In the genomic region with DNA sequence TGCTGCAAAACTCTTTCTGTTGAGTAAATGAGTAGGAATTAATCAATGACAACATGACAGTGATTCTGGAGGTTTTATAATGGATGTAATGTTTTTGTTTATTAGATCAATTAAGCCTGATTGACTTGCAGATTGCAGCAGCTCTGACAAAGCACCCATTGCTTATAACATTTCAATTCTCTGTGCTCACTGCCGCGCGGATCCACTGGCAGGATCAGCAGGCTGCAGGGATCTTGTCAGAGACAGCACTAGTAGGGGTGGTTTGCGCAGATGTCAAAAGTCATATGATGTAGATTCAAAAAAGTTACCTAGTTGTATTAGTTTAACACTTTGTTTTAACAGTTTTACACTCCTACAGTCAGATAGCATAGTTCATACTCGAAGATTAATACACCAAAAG, we compare ENCODE assay signal across 22 cellular contexts.
DNase-seq lines count a peak whose midpoint lies in the region; ATAC-seq and TF ChIP-seq lines count a peak whose summit lies in the region.
"Had no signal": no experiment of that assay in that cellular context is flagged by ENCODE, and none has a peak within 500 bp of the region (broad histone marks: within the 10 kb centered on the region; RNA-seq: fewer than 3 reads in every experiment).

No MANE protein-coding gene starts in this region.

- DNase-seq in NCI-H1436 (lab: John Stamatoyannopoulos, UW) (peak; percentile 11), NCI-H1436 treated with DMSO at 0.1 percent for 48 hours (lab: John Stamatoyannopoulos, UW) (no peak), GM23338 (ENCODE audit: low spot score) (no peak), globus pallidus (ENCODE audit: low spot score) (peak; percentile 83), pons (ENCODE audit: low spot score) (peak; percentile 89), NCI-H1694 treated with DMSO at 0.1 percent for 48 hours (lab: John Stamatoyannopoulos, UW) (no peak)
- no peak for DNase-seq in stimulated activated CD4-positive, alpha-beta T cell treated with anti-CD3 and anti-CD28 coated beads, Interleukin-2, amount 100 ng/mL, for 24 hours
- DNase-seq: 8988T; DMS53; GM23248; lower lobe of right lung; MV-4-11; stimulated activated naive CD4-positive, alpha-beta T cell treated with Interleukin-2 at 50 U/mL for 16 hours; upper lobe of right lung had no signal

- no peaks in the 10 kb centered on the region; the same call in 2 of the 3 replicates for H3K9me3 Mint-ChIP-seq in GM23338
- H3K9me3 Mint-ChIP-seq: dendritic cell treated with granulocyte-macrophage colony-stimulating factor and Interleukin-4, amounts not matched to agents 40 ng/mL and 50 ng/mL, for 4 days had no signal

- no peaks in the 10 kb centered on the region for H3K9me2 ChIP-seq in GM23338 (ENCODE audit: insufficient read depth)

- H3K36me3 ChIP-seq in GM23338 (ENCODE audit: insufficient read depth) = no peaks in the 10 kb centered on the region
- H3K36me3 ChIP-seq: gastroesophageal sphincter, lower lobe of right lung, upper lobe of right lung had no signal

- no peak overlapping the region for H3K27ac ChIP-seq in GM23338 (ENCODE audit: low read depth)
- H3K27ac ChIP-seq: BLaER1 treated with 17β-estradiol and CSF1 and Interleukin-3, amounts not matched to agents 10 nM and 100 nM; epithelial cell of prostate; GM23248; lower lobe of right lung; upper lobe of right lung had no signal

- H3K4me3 Mint-ChIP-seq in GM23338 = no peak overlapping the region
- H3K4me3 Mint-ChIP-seq: dendritic cell treated with granulocyte-macrophage colony-stimulating factor and Interleukin-4, amounts not matched to agents 40 ng/mL and 50 ng/mL, for 4 days; nephron had no signal

- H3K27me3 Mint-ChIP-seq in GM23338 (ENCODE audit: insufficient read depth, low read depth, poor library complexity) = no peaks in the 10 kb centered on the region
- H3K27me3 Mint-ChIP-seq: dendritic cell treated with granulocyte-macrophage colony-stimulating factor and Interleukin-4, amounts not matched to agents 40 ng/mL and 50 ng/mL, for 4 days had no signal

- H3K27me3 ChIP-seq in GM23338 (ENCODE audit: insufficient read depth) = no peaks in the 10 kb centered on the region
- H3K27me3 ChIP-seq: BLaER1 treated with 17β-estradiol and CSF1 and Interleukin-3, amounts not matched to agents 10 nM and 100 nM; gastroesophageal sphincter; upper lobe of right lung had no signal

- TF ChIP-seq CTCF in GM23338 (conservative IDR thresholded peaks at IDR 0.05; ENCODE audit: low read depth in 2 of 2) = no peak

- H3K36me3 Mint-ChIP-seq in GM23338 (ENCODE audit: low read depth) = peaks cover 5% of the 10 kb centered on the region; the same call in 1 of the 3 replicates

- peaks cover 13% of the 10 kb centered on the region for H3K4me1 ChIP-seq in GM23338 (ENCODE audit: insufficient read depth)

- no peak overlapping the region for H3K4me2 ChIP-seq in GM23338
- H3K4me2 ChIP-seq: BLaER1 treated with 17β-estradiol and CSF1 and Interleukin-3, amounts not matched to agents 10 nM and 100 nM had no signal

- H3F3A ChIP-seq in GM23338 (replicated peaks; ENCODE audit: low read depth) = no peaks in the 10 kb centered on the region

- H3K79me2 ChIP-seq in GM23338 (replicated peaks; ENCODE audit: insufficient read depth) = peaks cover 41% of the 10 kb centered on the region

- no peaks in the 10 kb centered on the region; the same call in 1 of the 2 replicates for H4K20me1 ChIP-seq in GM23338 (replicated peaks; ENCODE audit: insufficient read depth)

- H2AFZ ChIP-seq in GM23338 = no peak overlapping the region
- H2AFZ ChIP-seq: GM23248 had no signal

- no peak overlapping the region for H3K4me3 ChIP-seq in GM23338
- H3K4me3 ChIP-seq: BLaER1 treated with 17β-estradiol and CSF1 and Interleukin-3, amounts not matched to agents 10 nM and 100 nM; gastroesophageal sphincter; GM23248; K562; lower lobe of right lung; upper lobe of right lung had no signal

- H3K4me1 Mint-ChIP-seq in GM23338 = peaks cover 22% of the 10 kb centered on the region

- H3K27ac Mint-ChIP-seq in GM23338 = 0 out of 2 replicates have a peak overlapping the region, but pooled peaks have one; percentile 33
- H3K27ac Mint-ChIP-seq: nephron had no signal

- ATAC-seq in GM23338 (peak; percentile 39; the same call in 2 of the 3 replicates), GM18517 (IDR thresholded peaks at IDR 0.05; ENCODE audit: unreplicated experiment) (no peak)
- ATAC-seq: gastroesophageal sphincter, K562, lower lobe of right lung, Panc1, upper lobe of right lung had no signal

TF ChIP-seq in GM23338, 12 proteins besides CTCF, POLR2A, EP300 and RAD21:
- TF ChIP-seq ZNF114 (CRISPR knock-in tag; IDR thresholded peaks at IDR 0.05) (no peak), JUNB (IDR thresholded peaks at IDR 0.05; ENCODE audit: unreplicated experiment) (no peak), EZH2phosphoT487 (IDR thresholded peaks at IDR 0.05; ENCODE audit: unreplicated experiment) (no peak), CREB1 (CRISPR knock-in tag; IDR thresholded peaks at IDR 0.05; ENCODE audit: low read depth) (no peak), ZNF462 (CRISPR knock-in tag; IDR thresholded peaks at IDR 0.05) (no peak)

Comparison
In these comparisons a context has a peak if more than half of its experiments do, and no peak if none do; other contexts are left out.
1. DNase-seq: peak in NCI-H1436 (single experiment), globus pallidus (single experiment) and pons (single experiment); none in NCI-H1436 treated with DMSO at 0.1 percent for 48 hours (single experiment), GM23338 (single experiment), stimulated activated CD4-positive, alpha-beta T cell treated with anti-CD3 and anti-CD28 coated beads, Interleukin-2, amount 100 ng/mL, for 24 hours (0 of 2) and NCI-H1694 treated with DMSO at 0.1 percent for 48 hours (single experiment).